21 cellular contexts compared by ENCODE assay signal in genomic region chr14:72889366-72889765, GRCh38.
"Had no signal": no experiment of that assay in that cellular context is flagged by ENCODE, and none has a peak within 500 bp of the region (broad histone marks: within the 10 kb centered on the region; RNA-seq: fewer than 3 reads in every experiment).

No MANE protein-coding gene starts in this region.

- H3K36me3 Mint-ChIP-seq: activated naive CD8-positive, alpha-beta T cell treated with anti-CD3 and anti-CD28 coated beads for 36 hours; type B pancreatic cell had no signal

- H3K9me3 Mint-ChIP-seq: activated CD4-positive, alpha-beta memory T cell treated with anti-CD3 and anti-CD28 coated beads, Interleukin-2, amount 10 ng/mL, durations not matched to agents 7 days and 5 days; activated naive CD8-positive, alpha-beta T cell treated with anti-CD3 and anti-CD28 coated beads for 36 hours; activated T-helper 17 cell treated with anti-CD3 and anti-CD28 coated beads, Interleukin-2, amount 50 U/mL, for 72 hours; effector memory CD8-positive, alpha-beta T cell; T-helper 1 cell treated with Interleukin-12 subunit alpha and Interleukin-12 subunit beta and Interleukin-4 antibody, amounts not matched to agents 30 μg/mL and 1 μg/mL, for 36 hours; type B pancreatic cell had no signal

- H3K27ac Mint-ChIP-seq: activated CD4-positive, alpha-beta memory T cell treated with anti-CD3 and anti-CD28 coated beads, Interleukin-2, amount 10 ng/mL, durations not matched to agents 7 days and 5 days; activated CD8-positive, alpha-beta memory T cell treated with anti-CD3 and anti-CD28 coated beads, Interleukin-2, amount 10 ng/mL, durations not matched to agents 7 days and 5 days; activated naive CD8-positive, alpha-beta T cell treated with anti-CD3 and anti-CD28 coated beads for 36 hours; activated T-helper 17 cell treated with anti-CD3 and anti-CD28 coated beads, Interleukin-2, amount 50 U/mL, for 72 hours; effector memory CD8-positive, alpha-beta T cell; naive B cell; stimulated activated memory B cell treated with anti-CD40 and anti-IgM and Interleukin-4, amounts not matched to agents 10 μg/mL and 1 μg/mL and 100 μg/mL, for 72 hours; T-helper 1 cell treated with Interleukin-12 subunit alpha and Interleukin-12 subunit beta and Interleukin-4 antibody, amounts not matched to agents 30 μg/mL and 1 μg/mL, for 36 hours; type B pancreatic cell had no signal

- H3K36me3 ChIP-seq: ovary, right lobe of liver had no signal

- H3K27me3 Mint-ChIP-seq: naive B cell; stimulated activated memory B cell treated with anti-CD40 and anti-IgM and Interleukin-4, amounts not matched to agents 10 μg/mL and 1 μg/mL and 100 μg/mL, for 72 hours had no signal

- ATAC-seq: activated CD8-positive, alpha-beta memory T cell treated with anti-CD3 and anti-CD28 coated beads, Interleukin-2, amount 10 ng/mL, durations not matched to agents 7 days and 5 days; activated T-helper 17 cell treated with anti-CD3 and anti-CD28 coated beads, Interleukin-2, amount 50 U/mL, for 72 hours; effector memory CD8-positive, alpha-beta T cell; left lobe of liver; mucosa of descending colon; psoas muscle; right lobe of liver; stimulated activated memory B cell treated with anti-CD40 and anti-IgM and Interleukin-4, amounts not matched to agents 10 μg/mL and 1 μg/mL and 100 μg/mL, for 72 hours had no signal

- DNase-seq: activated CD4-positive, alpha-beta memory T cell treated with anti-CD3 and anti-CD28 coated beads, Interleukin-2, amount 10 ng/mL, durations not matched to agents 7 days and 5 days; activated CD8-positive, alpha-beta memory T cell treated with anti-CD3 and anti-CD28 coated beads, Interleukin-2, amount 10 ng/mL, durations not matched to agents 7 days and 5 days; activated naive CD4-positive, alpha-beta T cell; activated naive CD8-positive, alpha-beta T cell treated with anti-CD3 and anti-CD28 coated beads for 36 hours; activated T-cell treated with anti-CD3 and anti-CD28 coated beads, Interleukin-2, amount 50 U/mL, for 1 hour; amniotic stem cell; effector memory CD8-positive, alpha-beta T cell; hippocampal formation; mammary epithelial cell; mucosa of descending colon; naive B cell; ovary; psoas muscle; right lobe of liver; stimulated activated CD4-positive, alpha-beta T cell treated with anti-CD3 and anti-CD28 coated beads, Interleukin-4, amount 100 ng/mL, for 24 hours; testis had no signal

- H3K27ac ChIP-seq: ovary, psoas muscle, right lobe of liver, testis had no signal

- H3K4me3 ChIP-seq: mucosa of descending colon, ovary, psoas muscle, right lobe of liver, testis had no signal

- H3K27me3 ChIP-seq: ovary, right lobe of liver, testis had no signal

- H3K4me3 Mint-ChIP-seq: activated CD4-positive, alpha-beta memory T cell treated with anti-CD3 and anti-CD28 coated beads, Interleukin-2, amount 10 ng/mL, durations not matched to agents 7 days and 5 days; activated CD8-positive, alpha-beta memory T cell treated with anti-CD3 and anti-CD28 coated beads, Interleukin-2, amount 10 ng/mL, durations not matched to agents 7 days and 5 days; activated naive CD8-positive, alpha-beta T cell treated with anti-CD3 and anti-CD28 coated beads for 36 hours; activated T-helper 17 cell treated with anti-CD3 and anti-CD28 coated beads, Interleukin-2, amount 50 U/mL, for 72 hours; effector memory CD8-positive, alpha-beta T cell; stimulated activated memory B cell treated with anti-CD40 and anti-IgM and Interleukin-4, amounts not matched to agents 10 μg/mL and 1 μg/mL and 100 μg/mL, for 72 hours; T-helper 1 cell treated with Interleukin-12 subunit alpha and Interleukin-12 subunit beta and Interleukin-4 antibody, amounts not matched to agents 30 μg/mL and 1 μg/mL, for 36 hours; type B pancreatic cell had no signal

- H3K9me3 ChIP-seq: mucosa of descending colon, ovary, psoas muscle, right lobe of liver, testis had no signal
